ENCODE assay signal across 18 cellular contexts in the genomic region with DNA sequence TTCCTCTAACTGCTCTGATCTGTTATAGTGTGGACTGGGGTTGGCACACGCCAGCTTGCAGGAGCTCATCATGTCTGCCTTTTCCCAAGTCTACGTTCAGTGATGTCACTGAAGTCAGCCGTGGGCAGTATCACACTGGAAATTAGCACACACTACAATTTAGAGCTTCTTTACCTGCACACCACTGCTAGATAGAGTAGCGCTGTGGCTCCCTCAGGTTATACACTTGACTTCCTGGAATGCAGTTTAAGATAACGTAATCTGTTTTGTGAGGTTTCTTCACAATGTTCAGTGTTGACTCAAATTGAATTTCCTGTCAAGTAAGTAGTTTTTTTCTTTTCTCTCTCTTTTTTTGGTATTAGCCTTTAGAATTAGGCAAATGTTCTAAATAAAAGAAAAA.
DNase-seq lines count a peak whose midpoint lies in the region; ATAC-seq and TF ChIP-seq lines count a peak whose summit lies in the region.
"Had no signal": no experiment of that assay in that cellular context is flagged by ENCODE, and none has a peak within 500 bp of the region (broad histone marks: within the 10 kb centered on the region; RNA-seq: fewer than 3 reads in every experiment).

No MANE protein-coding gene starts in this region.

- no peak overlapping the region for H3K9ac ChIP-seq in MM.1S (ENCODE audit: low read length)

- no peak overlapping the region for H3K4me3 ChIP-seq in Jurkat, Clone E6-1 (ENCODE audit: low read length)
- H3K4me3 ChIP-seq in hepatocyte (no peak overlapping the region), left lung (no peak overlapping the region), upper lobe of right lung (no peak overlapping the region), MM.1S (ENCODE audit: low read length) (no peak overlapping the region)

- no peaks in the 10 kb centered on the region for H3K4me1 ChIP-seq in hepatocyte (ENCODE audit: insufficient read depth)
- no peaks in the 10 kb centered on the region for H3K4me1 ChIP-seq in left lung
- no peaks in the 10 kb centered on the region for H3K4me1 ChIP-seq in upper lobe of right lung
- no peaks in the 10 kb centered on the region for H3K4me1 ChIP-seq in MM.1S (ENCODE audit: low read length)
- H3K4me1 ChIP-seq: BE2C had no signal

- intact Hi-C loops in left lung (cut with DNase I) (no loop called here), upper lobe of right lung (cut with DNase I) (no loop called here)

- no peak for TF ChIP-seq CTCF in hepatocyte (IDR thresholded peaks at IDR 0.05; ENCODE audit: poor library complexity)
- no peak for TF ChIP-seq CTCF in left lung (IDR thresholded peaks at IDR 0.05)
- TF ChIP-seq CTCF in upper lobe of right lung (IDR thresholded peaks at IDR 0.05): no peak
- TF ChIP-seq CTCF in MM.1S (IDR thresholded peaks at IDR 0.05; ENCODE audit: low read length): no peak

- no peaks in the 10 kb centered on the region for H3K36me3 ChIP-seq in hepatocyte (replicated peaks; ENCODE audit: insufficient read depth, low read depth)
- H3K36me3 ChIP-seq in left lung: no peaks in the 10 kb centered on the region
- no peaks in the 10 kb centered on the region for H3K36me3 ChIP-seq in upper lobe of right lung
- no peaks in the 10 kb centered on the region for H3K36me3 ChIP-seq in MM.1S (replicated peaks; ENCODE audit: insufficient read depth, low read length)
- H3K36me3 ChIP-seq: BE2C had no signal

- H2AFZ ChIP-seq in hepatocyte (no peak overlapping the region), MM.1S (ENCODE audit: low read length) (no peak overlapping the region)

- H3K27ac ChIP-seq in hepatocyte (no peak overlapping the region), left lung (no peak overlapping the region), upper lobe of right lung (no peak overlapping the region), MM.1S (ENCODE audit: low read length) (no peak overlapping the region)

- H4K20me1 ChIP-seq in hepatocyte (ENCODE audit: insufficient read depth, poor library complexity, severe bottlenecking) (no peaks in the 10 kb centered on the region), MM.1S (ENCODE audit: insufficient read depth, low read length) (no peaks in the 10 kb centered on the region)

- ATAC-seq in left lung (peak; percentile 69), upper lobe of right lung (peak; percentile 68)
- ATAC-seq: HepG2 had no signal

- 73% methylated on average over 5 of the region's 5 CpGs for WGBS in hepatocyte (ENCODE audit: low lambda C conversion rate, missing lambda C conversion rate)

- H3K9me3 ChIP-seq in hepatocyte (ENCODE audit: low read depth) (no peaks in the 10 kb centered on the region), left lung (peaks cover 0 to 10% of the 10 kb centered on the region in 2 donors), upper lobe of right lung (no peaks in the 10 kb centered on the region), MM.1S (replicated peaks; ENCODE audit: insufficient read depth, low read length) (no peaks in the 10 kb centered on the region)
- H3K9me3 ChIP-seq: BE2C had no signal

- no peaks in the 10 kb centered on the region for H3K27me3 ChIP-seq in hepatocyte
- H3K27me3 ChIP-seq in left lung: no peaks in the 10 kb centered on the region
- no peaks in the 10 kb centered on the region for H3K27me3 ChIP-seq in upper lobe of right lung
- H3K27me3 ChIP-seq in MM.1S (replicated peaks; ENCODE audit: insufficient read depth, low read length): no peaks in the 10 kb centered on the region
- H3K27me3 ChIP-seq: BE2C had no signal

- H3K9me2 ChIP-seq in hepatocyte (replicated peaks; ENCODE audit: insufficient read depth) (no peaks in the 10 kb centered on the region), MM.1S (replicated peaks; ENCODE audit: insufficient read depth, low read length) (no peaks in the 10 kb centered on the region)

- H3K4me2 ChIP-seq in hepatocyte (no peak overlapping the region), MM.1S (ENCODE audit: low read depth, low read length) (no peak overlapping the region)

- H3K79me2 ChIP-seq in hepatocyte (no peaks in the 10 kb centered on the region), MM.1S (ENCODE audit: low read length) (no peaks in the 10 kb centered on the region)

- peak; percentile 3 for DNase-seq in Jurkat, Clone E6-1 (ENCODE audit: low read depth, low spot score)
- DNase-seq in hepatocyte (ENCODE audit: low spot score): peak; percentile 11
- DNase-seq in left lung: no peak
- no peak for DNase-seq in upper lobe of right lung
- DNase-seq in NCI-H187 (lab: John Stamatoyannopoulos, UW): no peak
- no peak for DNase-seq in MM.1S
- no peak for DNase-seq in HCEC 1CT
- DNase-seq: ACHN; BE2C; C1 segment of cervical spinal cord; CD4-positive, CD25-positive, alpha-beta regulatory T cell; CD8-positive, alpha-beta memory T cell; COR-L47; DMS 273 treated with DMSO at 0.1 percent for 48 hours; GDM1; GOT3; H7 had no signal

- H3F3A ChIP-seq in MM.1S (ENCODE audit: insufficient read depth, low read length): no peaks in the 10 kb centered on the region

Comparison
In these comparisons a context has a peak if more than half of its experiments do, and no peak if none do; other contexts are left out.
1. DNase-seq: peak in Jurkat, Clone E6-1 (single experiment) and hepatocyte (single experiment); none in left lung (0 of 2), upper lobe of right lung (single experiment), NCI-H187 (0 of 2), MM.1S (single experiment) and HCEC 1CT (single experiment).